ENCODE assay signal across 11 cellular contexts in the genomic region with DNA sequence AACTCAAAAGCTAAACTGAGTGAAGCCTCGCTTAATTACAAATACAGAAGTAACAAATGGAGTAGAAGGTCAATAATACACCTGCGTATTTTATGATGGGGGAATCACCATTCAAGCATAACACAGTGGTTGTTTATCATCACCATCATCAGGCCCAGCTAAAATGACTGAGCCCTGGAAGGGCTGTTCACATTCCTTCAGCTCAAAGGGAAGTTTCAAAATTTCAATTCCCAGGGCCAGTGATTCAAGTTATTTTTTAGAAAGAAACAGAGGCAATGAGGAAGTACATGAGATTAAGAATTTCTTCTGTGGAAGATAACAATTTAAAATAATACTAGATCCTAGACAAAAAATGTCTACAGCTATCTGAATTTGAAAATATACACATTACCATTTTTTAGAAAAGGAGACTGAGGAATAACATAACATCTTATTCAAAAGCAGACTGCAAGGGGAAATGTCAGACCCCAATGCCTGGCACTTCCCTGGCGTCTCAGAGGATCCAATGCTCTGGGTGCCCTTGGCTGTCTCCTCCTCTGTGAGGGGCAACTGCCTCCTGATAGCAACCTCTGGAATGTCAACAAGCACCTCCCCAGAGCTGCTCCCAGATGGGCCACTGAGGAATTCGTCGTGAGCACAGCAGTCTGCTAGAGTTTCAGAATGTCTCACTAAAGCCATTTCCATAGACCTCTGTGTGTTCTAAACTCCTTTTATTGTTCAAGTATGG. TPM values are rescaled to one million over a fixed set of nuclear protein-coding genes. Genes with fewer than 3 reads are reported as not detected.
DNase-seq lines count a peak whose midpoint lies in the region; TF ChIP-seq lines count a peak whose summit lies in the region.
"Had no signal": no experiment of that assay in that cellular context is flagged by ENCODE, and none has a peak within 500 bp of the region (broad histone marks: within the 10 kb centered on the region; RNA-seq: fewer than 3 reads in every experiment).

No MANE protein-coding gene starts in this region.

- peaks cover 38% of the 10 kb centered on the region for H3K36me3 ChIP-seq in SJSA1
- no peaks in the 10 kb centered on the region for H3K36me3 ChIP-seq in hepatocyte (replicated peaks; ENCODE audit: insufficient read depth, low read depth)
- H3K36me3 ChIP-seq in parathyroid adenoma (ENCODE audit: control insufficient read depth, insufficient read depth, low read length), result no peaks in the 10 kb centered on the region

- no peaks in the 10 kb centered on the region for H3K9me3 ChIP-seq in SJSA1 (replicated peaks)
- no peaks in the 10 kb centered on the region for H3K9me3 ChIP-seq in hepatocyte (ENCODE audit: low read depth)
- no peaks in the 10 kb centered on the region for H3K9me3 ChIP-seq in parathyroid adenoma (ENCODE audit: control insufficient read depth, low read length)

- WGBS in hepatocyte (ENCODE audit: low lambda C conversion rate, missing lambda C conversion rate), result 45% methylated on average over 5 of the region's 5 CpGs

- H3K4me2 ChIP-seq in hepatocyte, result peak overlapping the region; percentile 48
- no peak overlapping the region for H3K4me2 ChIP-seq in parathyroid adenoma (ENCODE audit: low read length)

- H2AFZ ChIP-seq in hepatocyte, result no peak overlapping the region
- H2AFZ ChIP-seq in parathyroid adenoma, result no peak overlapping the region

- H3K4me3 ChIP-seq in SJSA1 (no peak overlapping the region), hepatocyte (no peak overlapping the region), parathyroid adenoma (ENCODE audit: low read depth, low read length) (no peak overlapping the region)

- no peaks in the 10 kb centered on the region for H4K20me1 ChIP-seq in hepatocyte (ENCODE audit: insufficient read depth, poor library complexity, severe bottlenecking)

- no peaks in the 10 kb centered on the region for H3K9me2 ChIP-seq in hepatocyte (replicated peaks; ENCODE audit: insufficient read depth)

- H3K27me3 ChIP-seq in SJSA1 (replicated peaks) (no peaks in the 10 kb centered on the region), hepatocyte (no peaks in the 10 kb centered on the region), parathyroid adenoma (ENCODE audit: control insufficient read depth, insufficient read depth, low read length) (no peaks in the 10 kb centered on the region)

- DNase-seq in CD14-positive monocyte (ENCODE audit: low spot score), result no peak
- peak; percentile 62 to 80 for DNase-seq in SJSA1 (ENCODE audit: low read depth in 1 of 2, low spot score in 2 of 2)
- no peak for DNase-seq in hepatocyte (ENCODE audit: low spot score)
- no peak for DNase-seq in NCI-H2171 treated with DMSO at 0.1 percent for 48 hours (lab: John Stamatoyannopoulos, UW)
- DNase-seq in NCI-H1694 (lab: John Stamatoyannopoulos, UW), result no peak
- DNase-seq in activated T-helper 2 cell treated with anti-CD3 and anti-CD28 coated beads, Interferon-gamma antibody, Interleukin-2, Interleukin-4, amounts not matched to agents 10 μg/mL and 5 μg/mL and 100 μg/mL, durations not matched to agents 14 hours and 24 hours and 36 hours (ENCODE audit: low spot score), result no peak
- no peak for DNase-seq in AG08395 (ENCODE audit: low spot score)
- DNase-seq: activated naive CD4-positive, alpha-beta T cell treated with anti-CD3 and anti-CD28 coated beads for 36 hours; stimulated activated naive CD8-positive, alpha-beta T cell treated with anti-CD3 and anti-CD28 coated beads, Interleukin-15, Interleukin-2, amounts not matched to agents 100 U/mL and 50 U/mL, for 24 hours had no signal

- H3K36me3 Mint-ChIP-seq in CD14-positive monocyte, result peaks cover 67 to 78% of the 10 kb centered on the region in 2 donors
- peaks cover 5% of the 10 kb centered on the region for H3K36me3 Mint-ChIP-seq in activated T-helper 2 cell treated with anti-CD3 and anti-CD28 coated beads, Interferon-gamma antibody, Interleukin-2, Interleukin-4, amounts not matched to agents 10 μg/mL and 5 μg/mL and 100 μg/mL, durations not matched to agents 14 hours and 24 hours and 36 hours (ENCODE audit: low read depth)

- H3K9ac ChIP-seq in parathyroid adenoma, result no peak overlapping the region

- peak overlapping the region in 5 of 7 donors; percentile 5 to 80 (median 46) for H3K27ac Mint-ChIP-seq in CD14-positive monocyte
- no peak overlapping the region for H3K27ac Mint-ChIP-seq in activated T-helper 2 cell treated with anti-CD3 and anti-CD28 coated beads, Interferon-gamma antibody, Interleukin-2, Interleukin-4, amounts not matched to agents 10 μg/mL and 5 μg/mL and 100 μg/mL, durations not matched to agents 14 hours and 24 hours and 36 hours
- H3K27ac Mint-ChIP-seq: activated naive CD4-positive, alpha-beta T cell treated with anti-CD3 and anti-CD28 coated beads for 36 hours had no signal

- no peaks in the 10 kb centered on the region for H3K27me3 Mint-ChIP-seq in CD14-positive monocyte (ENCODE audit: low read depth in 3 of 3)
- no peaks in the 10 kb centered on the region for H3K27me3 Mint-ChIP-seq in activated T-helper 2 cell treated with anti-CD3 and anti-CD28 coated beads, Interferon-gamma antibody, Interleukin-2, Interleukin-4, amounts not matched to agents 10 μg/mL and 5 μg/mL and 100 μg/mL, durations not matched to agents 14 hours and 24 hours and 36 hours (ENCODE audit: low read depth)

- no peak overlapping the region for H3K4me3 Mint-ChIP-seq in CD14-positive monocyte
- no peak overlapping the region for H3K4me3 Mint-ChIP-seq in activated T-helper 2 cell treated with anti-CD3 and anti-CD28 coated beads, Interferon-gamma antibody, Interleukin-2, Interleukin-4, amounts not matched to agents 10 μg/mL and 5 μg/mL and 100 μg/mL, durations not matched to agents 14 hours and 24 hours and 36 hours (ENCODE audit: low read depth)
- H3K4me3 Mint-ChIP-seq: activated naive CD4-positive, alpha-beta T cell treated with anti-CD3 and anti-CD28 coated beads for 36 hours had no signal

- H3K27ac ChIP-seq in SJSA1 (peak overlapping the region; percentile 64), hepatocyte (peak overlapping the region; percentile 79), parathyroid adenoma (peak overlapping the region; percentile 39)
- H3K27ac ChIP-seq: VCaP had no signal

- peaks cover 18% of the 10 kb centered on the region for H3K4me1 Mint-ChIP-seq in CD14-positive monocyte
- no peaks in the 10 kb centered on the region for H3K4me1 Mint-ChIP-seq in activated T-helper 2 cell treated with anti-CD3 and anti-CD28 coated beads, Interferon-gamma antibody, Interleukin-2, Interleukin-4, amounts not matched to agents 10 μg/mL and 5 μg/mL and 100 μg/mL, durations not matched to agents 14 hours and 24 hours and 36 hours (ENCODE audit: low read depth)

- peaks cover 0 to 2% (median 0%) of the 10 kb centered on the region in 7 donors for H3K9me3 Mint-ChIP-seq in CD14-positive monocyte
- H3K9me3 Mint-ChIP-seq in activated T-helper 2 cell treated with anti-CD3 and anti-CD28 coated beads, Interferon-gamma antibody, Interleukin-2, Interleukin-4, amounts not matched to agents 10 μg/mL and 5 μg/mL and 100 μg/mL, durations not matched to agents 14 hours and 24 hours and 36 hours, result no peaks in the 10 kb centered on the region
- H3K9me3 Mint-ChIP-seq: activated naive CD4-positive, alpha-beta T cell treated with anti-CD3 and anti-CD28 coated beads for 36 hours had no signal

- intact Hi-C loops in CD14-positive monocyte (cut with micrococcal nuclease), result no loop called here
- intact Hi-C loops in activated T-helper 2 cell treated with anti-CD3 and anti-CD28 coated beads, Interferon-gamma antibody, Interleukin-2, Interleukin-4, amounts not matched to agents 10 μg/mL and 5 μg/mL and 100 μg/mL, durations not matched to agents 14 hours and 24 hours and 36 hours (cut with micrococcal nuclease), result no loop called here

- TF ChIP-seq CTCF in CD14-positive monocyte (IDR thresholded peaks at IDR 0.05) (no peak), hepatocyte (IDR thresholded peaks at IDR 0.05; ENCODE audit: poor library complexity) (no peak), parathyroid adenoma (IDR thresholded peaks at IDR 0.05) (no peak)

- H3K4me1 ChIP-seq in SJSA1 (replicated peaks) (peaks cover 62% of the 10 kb centered on the region), hepatocyte (ENCODE audit: insufficient read depth) (peaks cover 34% of the 10 kb centered on the region), parathyroid adenoma (peaks cover 8% of the 10 kb centered on the region)

- peaks cover 45% of the 10 kb centered on the region for H3K79me2 ChIP-seq in hepatocyte
- no peaks in the 10 kb centered on the region for H3K79me2 ChIP-seq in parathyroid adenoma

RNA-seq across cellular contexts. Expression of gene EHD4, which starts 22.8 kb away (rescaled TPM):
- polyA plus RNA-seq in CD14-positive monocyte (10 to 100 TPM; 14.2 to 16.0 TPM), hepatocyte (30.9 and 34.7 TPM in 2 replicates)
- total RNA-seq in SJSA1 (2014; rRNA removed; shearing (Covaris generic)), result 22.7 and 26.8 TPM in 2 replicates
- 26.4 and 27.3 TPM in 2 replicates for total RNA-seq in hepatocyte
- 22.3 and 22.7 TPM in 2 replicates for total RNA-seq in activated T-helper 2 cell treated with anti-CD3 and anti-CD28 coated beads, Interferon-gamma antibody, Interleukin-2, Interleukin-4, amounts not matched to agents 10 μg/mL and 5 μg/mL and 100 μg/mL, durations not matched to agents 14 hours and 24 hours and 36 hours

RNA-seq across cellular contexts. Expression of gene SPTBN5, which starts 55.7 kb away (rescaled TPM):
- polyA plus RNA-seq in CD14-positive monocyte, result not detected
- total RNA-seq in SJSA1 (2014; rRNA removed; shearing (Covaris generic)), result 0.34 and 0.75 TPM in 2 replicates
- 1.7 and 2.0 TPM in 2 replicates for total RNA-seq in hepatocyte
- 1.9 and 2.6 TPM in 2 replicates for polyA plus RNA-seq in hepatocyte
- total RNA-seq in activated T-helper 2 cell treated with anti-CD3 and anti-CD28 coated beads, Interferon-gamma antibody, Interleukin-2, Interleukin-4, amounts not matched to agents 10 μg/mL and 5 μg/mL and 100 μg/mL, durations not matched to agents 14 hours and 24 hours and 36 hours, result 0.41 and 0.90 TPM in 2 replicates

Comparison
In these comparisons a context has a peak if more than half of its experiments do, and no peak if none do; other contexts are left out.
1. DNase-seq: peak in SJSA1 (2 of 2); none in CD14-positive monocyte (single experiment), hepatocyte (single experiment), NCI-H2171 treated with DMSO at 0.1 percent for 48 hours (single experiment), NCI-H1694 (single experiment), activated T-helper 2 cell treated with anti-CD3 and anti-CD28 coated beads, Interferon-gamma antibody, Interleukin-2, Interleukin-4, amounts not matched to agents 10 μg/mL and 5 μg/mL and 100 μg/mL, durations not matched to agents 14 hours and 24 hours and 36 hours (single experiment) and AG08395 (single experiment).
2. Peak in every context shown above with its lines, with median percentiles within 50 percentile points of each other: H3K27ac ChIP-seq.